ENCODE assay signal across 16 cellular contexts in genomic region chr1:77583483-77583882, GRCh38.
A peak's percentile ranks its signal among the peaks of the same experiment; 100 is the strongest.
DNase-seq lines count a peak whose midpoint lies in the region; ATAC-seq lines count a peak whose summit lies in the region.
"Had no signal": no experiment of that assay in that cellular context is flagged by ENCODE, and none has a peak within 500 bp of the region (broad histone marks: within the 10 kb centered on the region; RNA-seq: fewer than 3 reads in every experiment).

No MANE protein-coding gene starts in this region.

- peaks cover 20% of the 10 kb centered on the region for H3K36me3 Mint-ChIP-seq in activated naive CD8-positive, alpha-beta T cell treated with anti-CD3 and anti-CD28 coated beads for 36 hours
- peaks cover 29% of the 10 kb centered on the region for H3K36me3 Mint-ChIP-seq in activated naive CD8-positive, alpha-beta T cell treated with anti-CD3 and anti-CD28 coated beads, Interleukin-2, amount 50 U/mL, for 24 hours (ENCODE audit: low read depth)

- ATAC-seq in activated naive CD8-positive, alpha-beta T cell treated with anti-CD3 and anti-CD28 coated beads, Interleukin-2, amount 50 U/mL, for 24 hours, result no peak
- ATAC-seq in GM19351 (IDR thresholded peaks at IDR 0.05; ENCODE audit: unreplicated experiment) (peak; percentile 63), HG03571 (IDR thresholded peaks at IDR 0.05; ENCODE audit: unreplicated experiment) (peak; percentile 24), HG03097 (IDR thresholded peaks at IDR 0.05; ENCODE audit: low FRiP score, unreplicated experiment) (no peak)

- DNase-seq in activated naive CD8-positive, alpha-beta T cell treated with anti-CD3 and anti-CD28 coated beads for 36 hours, result no peak
- no peak for DNase-seq in activated naive CD8-positive, alpha-beta T cell treated with anti-CD3 and anti-CD28 coated beads, Interleukin-2, amount 50 U/mL, for 24 hours
- DNase-seq in NCI-H226 (no peak), NCI-H526 treated with DMSO at 0.1 percent for 48 hours (lab: John Stamatoyannopoulos, UW) (no peak)
- DNase-seq: C1 segment of cervical spinal cord, DND-41, MV-4-11, NCI-H1417 treated with DMSO at 0.1 percent for 48 hours, NCI-H1930, NCI-H2171, NCI-H446 treated with DMSO at 0.1 percent for 48 hours, NCI-H748 treated with DMSO at 0.1 percent for 48 hours, PC-9 had no signal

- peaks cover 11% of the 10 kb centered on the region for H3K4me1 Mint-ChIP-seq in activated naive CD8-positive, alpha-beta T cell treated with anti-CD3 and anti-CD28 coated beads for 36 hours
- peaks cover 4% of the 10 kb centered on the region for H3K4me1 Mint-ChIP-seq in activated naive CD8-positive, alpha-beta T cell treated with anti-CD3 and anti-CD28 coated beads, Interleukin-2, amount 50 U/mL, for 24 hours

- H3K4me3 Mint-ChIP-seq in activated naive CD8-positive, alpha-beta T cell treated with anti-CD3 and anti-CD28 coated beads for 36 hours, result no peak overlapping the region
- no peak overlapping the region for H3K4me3 Mint-ChIP-seq in activated naive CD8-positive, alpha-beta T cell treated with anti-CD3 and anti-CD28 coated beads, Interleukin-2, amount 50 U/mL, for 24 hours

- peak overlapping the region; percentile 45 for H3K27ac Mint-ChIP-seq in activated naive CD8-positive, alpha-beta T cell treated with anti-CD3 and anti-CD28 coated beads for 36 hours
- no peak overlapping the region for H3K27ac Mint-ChIP-seq in activated naive CD8-positive, alpha-beta T cell treated with anti-CD3 and anti-CD28 coated beads, Interleukin-2, amount 50 U/mL, for 24 hours

- no peaks in the 10 kb centered on the region for H3K27me3 Mint-ChIP-seq in activated naive CD8-positive, alpha-beta T cell treated with anti-CD3 and anti-CD28 coated beads for 36 hours
- H3K27me3 Mint-ChIP-seq in activated naive CD8-positive, alpha-beta T cell treated with anti-CD3 and anti-CD28 coated beads, Interleukin-2, amount 50 U/mL, for 24 hours, result no peaks in the 10 kb centered on the region

- no peaks in the 10 kb centered on the region for H3K9me3 Mint-ChIP-seq in activated naive CD8-positive, alpha-beta T cell treated with anti-CD3 and anti-CD28 coated beads for 36 hours
- no peaks in the 10 kb centered on the region for H3K9me3 Mint-ChIP-seq in activated naive CD8-positive, alpha-beta T cell treated with anti-CD3 and anti-CD28 coated beads, Interleukin-2, amount 50 U/mL, for 24 hours

Comparison
In these comparisons a context has a peak if more than half of its experiments do, and no peak if none do; other contexts are left out.
1. ATAC-seq: peak in GM19351 (single experiment) and HG03571 (single experiment); none in activated naive CD8-positive, alpha-beta T cell treated with anti-CD3 and anti-CD28 coated beads, Interleukin-2, amount 50 U/mL, for 24 hours (single experiment) and HG03097 (single experiment).